In the genomic region with DNA sequence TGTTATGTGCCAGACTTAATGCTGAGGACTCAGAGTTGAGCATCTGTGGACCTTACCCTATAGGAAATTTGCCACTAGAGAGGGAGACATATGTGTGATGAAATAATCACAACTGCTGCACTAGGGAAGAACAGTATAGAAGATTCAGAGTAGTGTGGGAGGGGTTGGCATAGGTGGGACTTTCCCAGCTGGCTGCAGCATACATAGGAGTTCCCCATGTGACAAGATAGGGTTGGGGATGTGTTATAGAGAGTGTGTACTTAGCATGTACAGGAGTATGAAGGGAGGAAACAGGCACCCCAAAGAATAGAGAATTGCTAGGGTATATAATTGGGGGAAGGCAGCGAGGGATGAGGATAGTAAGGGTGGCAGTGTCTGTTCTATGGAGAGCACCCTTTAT, we compare ENCODE assay signal across 16 cellular contexts. TPM values are rescaled to one million over a fixed set of nuclear protein-coding genes. Genes with fewer than 3 reads are reported as not detected.
DNase-seq lines count a peak whose midpoint lies in the region; ATAC-seq lines count a peak whose summit lies in the region.
"Had no signal": no experiment of that assay in that cellular context is flagged by ENCODE, and none has a peak within 500 bp of the region (broad histone marks: within the 10 kb centered on the region; RNA-seq: fewer than 3 reads in every experiment).

No MANE protein-coding gene starts in this region.

- 96% methylated on average over 1 of the region's 1 CpG for WGBS in right cardiac atrium

- no peaks in the 10 kb centered on the region for H3K9me3 ChIP-seq in right cardiac atrium (ENCODE audit: control insufficient read depth, low read length)
- H3K9me3 ChIP-seq: thoracic aorta had no signal

- H3K27ac ChIP-seq in right cardiac atrium (ENCODE audit: low read length), result no peak overlapping the region
- H3K27ac ChIP-seq: neural progenitor cell, thoracic aorta had no signal

- intact Hi-C loops in activated CD4-positive, alpha-beta memory T cell treated with anti-CD3 and anti-CD28 coated beads for 36 hours (cut with micrococcal nuclease), result loop anchor here (5.0 to 10.0 kb wide), 2 partner anchors 52 to 199 kb away; a partner anchor contains a TSS
- intact Hi-C loops in right cardiac atrium (cut with DNase I), result no loop called here

- no peaks in the 10 kb centered on the region for H3K27me3 Mint-ChIP-seq in activated CD4-positive, alpha-beta memory T cell treated with anti-CD3 and anti-CD28 coated beads for 36 hours
- no peaks in the 10 kb centered on the region for H3K27me3 Mint-ChIP-seq in activated CD4-positive, alpha-beta memory T cell treated with anti-CD3 and anti-CD28 coated beads, Interleukin-2, amount 10 ng/mL, durations not matched to agents 7 days and 5 days
- H3K27me3 Mint-ChIP-seq: central memory CD8-positive, alpha-beta T cell had no signal

- no peaks in the 10 kb centered on the region for H3K9me3 Mint-ChIP-seq in activated CD4-positive, alpha-beta memory T cell treated with anti-CD3 and anti-CD28 coated beads for 36 hours
- no peaks in the 10 kb centered on the region for H3K9me3 Mint-ChIP-seq in activated CD4-positive, alpha-beta memory T cell treated with anti-CD3 and anti-CD28 coated beads, Interleukin-2, amount 10 ng/mL, durations not matched to agents 7 days and 5 days
- H3K9me3 Mint-ChIP-seq: central memory CD8-positive, alpha-beta T cell; neural progenitor cell had no signal

- ATAC-seq in GM19397 (IDR thresholded peaks at IDR 0.05; ENCODE audit: unreplicated experiment) (peak; percentile 32), HG03565 (IDR thresholded peaks at IDR 0.05; ENCODE audit: unreplicated experiment) (peak; percentile 29), HG02642 (IDR thresholded peaks at IDR 0.05; ENCODE audit: poor library complexity, unreplicated experiment) (no peak), right cardiac atrium (no peak)

- H3K27ac Mint-ChIP-seq in activated CD4-positive, alpha-beta memory T cell treated with anti-CD3 and anti-CD28 coated beads for 36 hours, result no peak overlapping the region
- H3K27ac Mint-ChIP-seq in activated CD4-positive, alpha-beta memory T cell treated with anti-CD3 and anti-CD28 coated beads, Interleukin-2, amount 10 ng/mL, durations not matched to agents 7 days and 5 days, result no peak overlapping the region
- H3K27ac Mint-ChIP-seq: neural progenitor cell had no signal

- H3K27me3 ChIP-seq in right cardiac atrium (ENCODE audit: control insufficient read depth, insufficient read depth), result no peaks in the 10 kb centered on the region
- H3K27me3 ChIP-seq: neural progenitor cell had no signal

- no peak overlapping the region for H3K4me3 ChIP-seq in right cardiac atrium (ENCODE audit: low read length)
- H3K4me3 ChIP-seq: neural progenitor cell, thoracic aorta had no signal

- H3K4me1 Mint-ChIP-seq in activated CD4-positive, alpha-beta memory T cell treated with anti-CD3 and anti-CD28 coated beads for 36 hours (ENCODE audit: low read depth), result peaks cover 22% of the 10 kb centered on the region
- H3K4me1 Mint-ChIP-seq in activated CD4-positive, alpha-beta memory T cell treated with anti-CD3 and anti-CD28 coated beads, Interleukin-2, amount 10 ng/mL, durations not matched to agents 7 days and 5 days, result peaks cover 13% of the 10 kb centered on the region

- POLR2A ChIA-PET in activated CD4-positive, alpha-beta memory T cell treated with anti-CD3 and anti-CD28 coated beads for 36 hours (lab: Charles Lee), result no interaction called here
- POLR2A ChIA-PET in activated CD4-positive, alpha-beta memory T cell treated with anti-CD3 and anti-CD28 coated beads, Interleukin-2, amount 10 ng/mL, durations not matched to agents 7 days and 5 days (lab: Charles Lee), result no interaction called here

- CTCF ChIA-PET in activated CD4-positive, alpha-beta memory T cell treated with anti-CD3 and anti-CD28 coated beads for 36 hours (lab: Charles Lee), result interaction anchor here (2.1 kb wide), 1 partner anchor 31 kb away, joined by 5 read pairs; no protein-coding TSS in a partner anchor
- CTCF ChIA-PET in activated CD4-positive, alpha-beta memory T cell treated with anti-CD3 and anti-CD28 coated beads, Interleukin-2, amount 10 ng/mL, durations not matched to agents 7 days and 5 days (lab: Charles Lee), result no interaction called here

- H3K4me3 Mint-ChIP-seq in activated CD4-positive, alpha-beta memory T cell treated with anti-CD3 and anti-CD28 coated beads for 36 hours, result no peak overlapping the region
- no peak overlapping the region for H3K4me3 Mint-ChIP-seq in activated CD4-positive, alpha-beta memory T cell treated with anti-CD3 and anti-CD28 coated beads, Interleukin-2, amount 10 ng/mL, durations not matched to agents 7 days and 5 days
- H3K4me3 Mint-ChIP-seq: central memory CD8-positive, alpha-beta T cell; neural progenitor cell had no signal

- DNase-seq in activated CD4-positive, alpha-beta memory T cell treated with anti-CD3 and anti-CD28 coated beads for 36 hours, result peak; percentile 51
- DNase-seq in activated CD4-positive, alpha-beta memory T cell treated with anti-CD3 and anti-CD28 coated beads, Interleukin-2, amount 10 ng/mL, durations not matched to agents 7 days and 5 days, result no peak
- peak; percentile 43 for DNase-seq in stimulated activated CD4-positive, alpha-beta T cell treated with anti-CD3 and anti-CD28 coated beads, Interleukin-15, amount 100 ng/mL, for 24 hours
- DNase-seq in GDM1 (lab: John Stamatoyannopoulos, UW) (no peak), right cardiac atrium (no peak)
- DNase-seq: ACHN, foreskin melanocyte, Kasumi-1, NCI-H187, NCI-H526 had no signal

- H3K36me3 Mint-ChIP-seq in activated CD4-positive, alpha-beta memory T cell treated with anti-CD3 and anti-CD28 coated beads for 36 hours, result peaks cover 3% of the 10 kb centered on the region
- H3K36me3 Mint-ChIP-seq in activated CD4-positive, alpha-beta memory T cell treated with anti-CD3 and anti-CD28 coated beads, Interleukin-2, amount 10 ng/mL, durations not matched to agents 7 days and 5 days (ENCODE audit: low read depth), result no peaks in the 10 kb centered on the region

- peaks cover 8% of the 10 kb centered on the region for H3K4me1 ChIP-seq in right cardiac atrium (ENCODE audit: control insufficient read depth, insufficient read depth, low read length)

RNA-seq across cellular contexts. Expression of a gene that starts 2.9 kb away (rescaled TPM):
- total RNA-seq in activated CD4-positive, alpha-beta memory T cell treated with anti-CD3 and anti-CD28 coated beads for 36 hours, result 100 to 1,000 TPM; 131 to 133 TPM
- 10 to 100 TPM; 66.4 to 70.1 TPM for total RNA-seq in activated CD4-positive, alpha-beta memory T cell treated with anti-CD3 and anti-CD28 coated beads, Interleukin-2, amount 10 ng/mL, durations not matched to agents 7 days and 5 days
- 10 to 100 TPM; 26.7 to 36.0 (median 30.4) TPM for total RNA-seq in right cardiac atrium
- polyA plus RNA-seq in right cardiac atrium, result 18.9 TPM

RNA-seq across cellular contexts. Expression of a gene that starts 50.6 kb away (rescaled TPM):
- total RNA-seq in activated CD4-positive, alpha-beta memory T cell treated with anti-CD3 and anti-CD28 coated beads for 36 hours, result 10 to 100 TPM; 31.9 to 38.1 TPM
- 10 to 100 TPM; 28.4 to 33.1 TPM for total RNA-seq in activated CD4-positive, alpha-beta memory T cell treated with anti-CD3 and anti-CD28 coated beads, Interleukin-2, amount 10 ng/mL, durations not matched to agents 7 days and 5 days
- total RNA-seq in right cardiac atrium, result 100 to 1,000 TPM in 3 of 4 donors, 10 to 100 TPM in 1; 75.7 to 367 (median 180) TPM
- polyA plus RNA-seq in right cardiac atrium, result 287 TPM

Comparison
In these comparisons a context has a peak if more than half of its experiments do, and no peak if none do; other contexts are left out.
1. DNase-seq: peak in activated CD4-positive, alpha-beta memory T cell treated with anti-CD3 and anti-CD28 coated beads for 36 hours (single experiment) and stimulated activated CD4-positive, alpha-beta T cell treated with anti-CD3 and anti-CD28 coated beads, Interleukin-15, amount 100 ng/mL, for 24 hours (single experiment); none in activated CD4-positive, alpha-beta memory T cell treated with anti-CD3 and anti-CD28 coated beads, Interleukin-2, amount 10 ng/mL, durations not matched to agents 7 days and 5 days (single experiment), GDM1 (single experiment) and right cardiac atrium (0 of 3).
2. ATAC-seq: peak in GM19397 (single experiment) and HG03565 (single experiment); none in HG02642 (single experiment) and right cardiac atrium (0 of 2).